Comparison of ENCODE assay signal across 8 cellular contexts in genomic region chr1:116724765-116725375, GRCh38. TPM values are rescaled to one million over a fixed set of nuclear protein-coding genes. Genes with fewer than 3 reads are reported as not detected.
DNase-seq lines count a peak whose midpoint lies in the region; ATAC-seq and TF ChIP-seq lines count a peak whose summit lies in the region.

No MANE protein-coding gene starts in this region.

- peak; percentile 55 to 60 for ATAC-seq in CD4-positive, CD25-positive, alpha-beta regulatory T cell (ENCODE audit: low read depth in 2 of 2)
- ATAC-seq in HG03354 (IDR thresholded peaks at IDR 0.05; ENCODE audit: poor library complexity, severe bottlenecking, unreplicated experiment) (peak; percentile 55), thoracic aorta (ENCODE audit: insufficient number of reproducible peaks, low FRiP score, low read depth) (no peak), HG02642 (IDR thresholded peaks at IDR 0.05; ENCODE audit: poor library complexity, unreplicated experiment) (no peak)

- H3K4me3 ChIP-seq in CD4-positive, CD25-positive, alpha-beta regulatory T cell (ENCODE audit: low read depth, low read length): no peak overlapping the region
- H3K4me3 ChIP-seq in epithelial cell of proximal tubule (ENCODE audit: low read depth, low read length) (no peak overlapping the region), neuronal stem cell (ENCODE audit: low read length in 2 of 2) (no peak overlapping the region), thoracic aorta (no peak overlapping the region)

- H3K9ac ChIP-seq in neuronal stem cell (ENCODE audit: low read depth, low read length, poor library complexity): no peak overlapping the region

- no peak overlapping the region for H2BK5ac ChIP-seq in neuronal stem cell (ENCODE audit: low read length)

- no peak overlapping the region for H3K4me2 ChIP-seq in neuronal stem cell (ENCODE audit: insufficient read depth, low read length, poor library complexity, severe bottlenecking)

- H3K4ac ChIP-seq in neuronal stem cell (ENCODE audit: low read length): no peak overlapping the region

- no peaks in the 10 kb centered on the region for H3K79me1 ChIP-seq in neuronal stem cell (ENCODE audit: low read depth, low read length)

- no peak overlapping the region for H3K14ac ChIP-seq in neuronal stem cell (ENCODE audit: low read length)

- H3K36me3 ChIP-seq in CD4-positive, CD25-positive, alpha-beta regulatory T cell (ENCODE audit: control insufficient read depth, insufficient read depth, low read length): no peaks in the 10 kb centered on the region
- no peaks in the 10 kb centered on the region for H3K36me3 ChIP-seq in neuronal stem cell (replicated peaks in 1 of 2; ENCODE audit: control insufficient read depth in 2 of 2, insufficient read depth in 2 of 2, low read length in 2 of 2)
- H3K36me3 ChIP-seq in thoracic aorta: no peaks in the 10 kb centered on the region

- peaks cover 10 to 27% (median 15%) of the 10 kb centered on the region in 4 donors for H3K4me1 Mint-ChIP-seq in CD4-positive, CD25-positive, alpha-beta regulatory T cell

- no CpG with 5 or more reads among the region's 7 CpGs for WGBS in neuronal stem cell (ENCODE audit: extremely low coverage in 2 of 2, insufficient read length in 2 of 2, insufficient replicate concordance in 1 of 2), 2 donors

- H3K27me3 Mint-ChIP-seq in CD4-positive, CD25-positive, alpha-beta regulatory T cell: no peaks in the 10 kb centered on the region

- peak; percentile 83 for TF ChIP-seq CTCF in epithelial cell of proximal tubule (conservative IDR thresholded peaks at IDR 0.05; ENCODE audit: low read depth, low read length)
- TF ChIP-seq CTCF in thoracic aorta (IDR thresholded peaks at IDR 0.05): peak; percentile 53

- peak; percentile 68 to 86 (median 76) for DNase-seq in CD4-positive, CD25-positive, alpha-beta regulatory T cell
- DNase-seq in NCI-H82 (lab: John Stamatoyannopoulos, UW) (peak; percentile 88), epithelial cell of proximal tubule (ENCODE audit: low read depth) (no peak), neuronal stem cell (ENCODE audit: low spot score) (peak; percentile 44), thoracic aorta (ENCODE audit: low spot score) (no peak)
- DNase-seq in activated CD8-positive, alpha-beta memory T cell treated with anti-CD3 and anti-CD28 coated beads for 4 hours (ENCODE audit: low read depth in 2 of 2): peak; percentile 64 to 72

- H3K27ac ChIP-seq in CD4-positive, CD25-positive, alpha-beta regulatory T cell (ENCODE audit: insufficient read depth, low read length, poor library complexity, severe bottlenecking): no peak overlapping the region
- H3K27ac ChIP-seq in neuronal stem cell (replicated peaks; ENCODE audit: low read length): no peak overlapping the region
- H3K27ac ChIP-seq in thoracic aorta: no peak overlapping the region

- H4K8ac ChIP-seq in neuronal stem cell (ENCODE audit: low read depth, low read length): no peak overlapping the region

- H3K4me3 Mint-ChIP-seq in CD4-positive, CD25-positive, alpha-beta regulatory T cell: no peak overlapping the region

- H3K36me3 Mint-ChIP-seq in CD4-positive, CD25-positive, alpha-beta regulatory T cell: no peaks in the 10 kb centered on the region

- no peaks in the 10 kb centered on the region for H3K27me3 ChIP-seq in CD4-positive, CD25-positive, alpha-beta regulatory T cell (ENCODE audit: control insufficient read depth, insufficient read depth, low read length)
- H3K27me3 ChIP-seq in neuronal stem cell (ENCODE audit: control insufficient read depth in 3 of 3, insufficient read depth in 3 of 3, low read depth in 1 of 3, low read length in 3 of 3) (peaks cover 0 to 3% (median 0%) of the 10 kb centered on the region in 3 experiments), thoracic aorta (replicated peaks; ENCODE audit: insufficient read depth) (no peaks in the 10 kb centered on the region)

- no peak overlapping the region for H4K91ac ChIP-seq in neuronal stem cell (ENCODE audit: low read depth, low read length, poor library complexity)

- no peak overlapping the region for H3K23ac ChIP-seq in neuronal stem cell (ENCODE audit: low read depth, low read length, poor library complexity)

- no peak overlapping the region for H2AK5ac ChIP-seq in neuronal stem cell (ENCODE audit: low read depth, low read length)

- no peak overlapping the region for H2BK15ac ChIP-seq in neuronal stem cell (ENCODE audit: low read length)

- no peaks in the 10 kb centered on the region for H3K9me3 Mint-ChIP-seq in CD4-positive, CD25-positive, alpha-beta regulatory T cell

- peak overlapping the region in 1 of 3 donors; percentile 43 for H3K27ac Mint-ChIP-seq in CD4-positive, CD25-positive, alpha-beta regulatory T cell

- no peak overlapping the region for H2AFZ ChIP-seq in neuronal stem cell (ENCODE audit: low read length)

- H2BK120ac ChIP-seq in neuronal stem cell (ENCODE audit: low read depth, low read length): no peak overlapping the region

- H2BK12ac ChIP-seq in neuronal stem cell (ENCODE audit: low read length): no peak overlapping the region

- no peak overlapping the region for H3K18ac ChIP-seq in neuronal stem cell (ENCODE audit: low read length)

- H3K4me1 ChIP-seq in CD4-positive, CD25-positive, alpha-beta regulatory T cell (ENCODE audit: control insufficient read depth, insufficient read depth, low read length, poor library complexity, severe bottlenecking): no peaks in the 10 kb centered on the region
- H3K4me1 ChIP-seq in neuronal stem cell (ENCODE audit: control insufficient read depth in 2 of 2, insufficient read depth in 1 of 2, low read depth in 1 of 2, low read length in 2 of 2) (no peaks in the 10 kb centered on the region), thoracic aorta (ENCODE audit: control insufficient read depth in 1 of 2, low read depth in 2 of 2) (no peaks in the 10 kb centered on the region)

- no peaks in the 10 kb centered on the region for H3K9me3 ChIP-seq in CD4-positive, CD25-positive, alpha-beta regulatory T cell (ENCODE audit: control insufficient read depth in 2 of 2, low read length in 2 of 2)
- no peaks in the 10 kb centered on the region for H3K9me3 ChIP-seq in neuronal stem cell (replicated peaks in 1 of 2; ENCODE audit: control insufficient read depth in 2 of 2, insufficient read depth in 1 of 2, low read depth in 1 of 2, low read length in 2 of 2)
- H3K9me3 ChIP-seq in thoracic aorta: no peaks in the 10 kb centered on the region

RNA-seq across cellular contexts. Expression of gene CD2, which starts 29.4 kb away (rescaled TPM):
- 192 TPM for total RNA-seq in CD4-positive, CD25-positive, alpha-beta regulatory T cell
- polyA plus RNA-seq in CD4-positive, CD25-positive, alpha-beta regulatory T cell: 100 to 1,000 TPM; 341 to 457 (median 393) TPM
- total RNA-seq in epithelial cell of proximal tubule (not detected in 2 replicates), thoracic aorta (1 to 10 TPM; 1.4 to 3.0 TPM)
- not detected for polyA plus RNA-seq in neuronal stem cell (2013, experiment 1 of 2)
- polyA plus RNA-seq in neuronal stem cell (2013, experiment 2 of 2): not detected

RNA-seq across cellular contexts. Expression of gene IGSF3, which starts 57.3 kb away (rescaled TPM):
- 0.42 TPM for total RNA-seq in CD4-positive, CD25-positive, alpha-beta regulatory T cell
- polyA plus RNA-seq in CD4-positive, CD25-positive, alpha-beta regulatory T cell: under 1 TPM in 3 of 4 donors, not detected in 1; 0.03 to 0.27 (median 0.14) TPM
- total RNA-seq in epithelial cell of proximal tubule (19.6 and 21.4 TPM in 2 replicates), thoracic aorta (1 to 10 TPM; 1.5 to 8.0 TPM)
- polyA plus RNA-seq in neuronal stem cell (2013, experiment 1 of 2): 12.7 TPM
- 13.8 TPM for polyA plus RNA-seq in neuronal stem cell (2013, experiment 2 of 2)

Comparison
In these comparisons a context has a peak if more than half of its experiments do, and no peak if none do; other contexts are left out.
1. ATAC-seq: peak in CD4-positive, CD25-positive, alpha-beta regulatory T cell (2 of 2) and HG03354 (single experiment); none in thoracic aorta (single experiment) and HG02642 (single experiment).
2. DNase-seq: peak in CD4-positive, CD25-positive, alpha-beta regulatory T cell (3 of 3), NCI-H82 (single experiment), activated CD8-positive, alpha-beta memory T cell treated with anti-CD3 and anti-CD28 coated beads for 4 hours (2 of 2) and neuronal stem cell (single experiment); none in epithelial cell of proximal tubule (single experiment) and thoracic aorta (single experiment).
3. RNA of gene CD2, which starts 29.4 kb away (total RNA-seq): 192 TPM in CD4-positive, CD25-positive, alpha-beta regulatory T cell (single experiment); 1.4 to 3.0 TPM in thoracic aorta and not detected in epithelial cell of proximal tubule; every median in the first group is over 10 times any median in the second.